In the genomic region with DNA sequence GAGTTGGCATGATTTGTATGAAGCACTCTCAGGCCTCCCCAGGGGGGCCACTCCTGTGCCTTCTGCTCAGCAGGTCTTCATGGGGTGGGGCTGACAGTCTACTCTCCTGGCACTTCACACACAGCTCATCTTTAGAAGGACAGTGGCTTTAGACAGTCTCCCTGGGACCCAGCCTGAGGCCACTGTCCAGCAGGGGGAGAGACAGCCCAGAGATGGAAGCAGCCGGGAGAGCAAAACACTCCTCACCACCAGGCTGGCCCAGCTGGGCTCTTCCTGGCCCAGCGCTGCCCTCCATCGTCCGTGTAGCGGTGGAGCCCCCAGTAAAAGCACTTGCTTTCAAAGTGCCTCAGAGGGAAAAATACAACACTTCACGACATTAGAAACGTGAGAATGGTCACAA, we compare ENCODE assay signal across 10 cellular contexts.
A peak's percentile ranks its signal among the peaks of the same experiment; 100 is the strongest.
DNase-seq lines count a peak whose midpoint lies in the region; ATAC-seq and FAIRE-seq lines count a peak whose summit lies in the region.
"Had no signal": no experiment of that assay in that cellular context is flagged by ENCODE, and none has a peak within 500 bp of the region (broad histone marks: within the 10 kb centered on the region; RNA-seq: fewer than 3 reads in every experiment).

No MANE protein-coding gene starts in this region.

- H3K27ac Mint-ChIP-seq in activated naive CD8-positive, alpha-beta T cell treated with anti-CD3 and anti-CD28 coated beads, Interleukin-2, amount 50 U/mL, for 24 hours = no peak overlapping the region
- H3K27ac Mint-ChIP-seq in activated naive CD8-positive, alpha-beta T cell treated with anti-CD3 and anti-CD28 coated beads for 36 hours = no peak overlapping the region
- H3K27ac Mint-ChIP-seq: IgD-negative memory B cell had no signal

- H3K27me3 Mint-ChIP-seq in activated naive CD8-positive, alpha-beta T cell treated with anti-CD3 and anti-CD28 coated beads, Interleukin-2, amount 50 U/mL, for 24 hours = peaks cover 44% of the 10 kb centered on the region
- peaks cover 43% of the 10 kb centered on the region for H3K27me3 Mint-ChIP-seq in activated naive CD8-positive, alpha-beta T cell treated with anti-CD3 and anti-CD28 coated beads for 36 hours

- DNase-seq in activated naive CD8-positive, alpha-beta T cell treated with anti-CD3 and anti-CD28 coated beads, Interleukin-2, amount 50 U/mL, for 24 hours = no peak
- DNase-seq in activated naive CD8-positive, alpha-beta T cell treated with anti-CD3 and anti-CD28 coated beads for 36 hours = no peak
- peak; percentile 29 for DNase-seq in OCI-M1 (lab: John Stamatoyannopoulos, UW)
- peak; percentile 21 to 34 for DNase-seq in frontal cortex (ENCODE audit: low spot score in 2 of 2)
- DNase-seq in superior temporal gyrus (ENCODE audit: extremely low spot score) = peak; percentile 30
- no peak for DNase-seq in middle frontal gyrus (ENCODE audit: extremely low spot score, low spot score)
- no peak for DNase-seq in NCI-H128 (lab: John Stamatoyannopoulos, UW; ENCODE audit: unreplicated experiment)
- DNase-seq in cerebellar nuclear complex (lab: John Stamatoyannopoulos, UW) = no peak
- DNase-seq: activated CD4-positive, CD25-positive, alpha-beta regulatory T cell treated with anti-CD3 and anti-CD28 coated beads, Interleukin-2, amount 50 U/mL, for 72 hours had no signal

- peaks cover 4% of the 10 kb centered on the region for H3K9me3 Mint-ChIP-seq in activated naive CD8-positive, alpha-beta T cell treated with anti-CD3 and anti-CD28 coated beads, Interleukin-2, amount 50 U/mL, for 24 hours
- H3K9me3 Mint-ChIP-seq in activated naive CD8-positive, alpha-beta T cell treated with anti-CD3 and anti-CD28 coated beads for 36 hours = peaks cover 6% of the 10 kb centered on the region

- no peaks in the 10 kb centered on the region for H3K36me3 Mint-ChIP-seq in activated naive CD8-positive, alpha-beta T cell treated with anti-CD3 and anti-CD28 coated beads, Interleukin-2, amount 50 U/mL, for 24 hours (ENCODE audit: low read depth)
- peaks cover 2% of the 10 kb centered on the region for H3K36me3 Mint-ChIP-seq in activated naive CD8-positive, alpha-beta T cell treated with anti-CD3 and anti-CD28 coated beads for 36 hours
- H3K36me3 Mint-ChIP-seq: IgD-negative memory B cell had no signal

- ATAC-seq in activated naive CD8-positive, alpha-beta T cell treated with anti-CD3 and anti-CD28 coated beads, Interleukin-2, amount 50 U/mL, for 24 hours = peak; percentile 24

- no peak for FAIRE-seq in frontal cortex (lab: Jason Lieb, UNC)

- no peak overlapping the region for H3K4me3 Mint-ChIP-seq in activated naive CD8-positive, alpha-beta T cell treated with anti-CD3 and anti-CD28 coated beads, Interleukin-2, amount 50 U/mL, for 24 hours
- H3K4me3 Mint-ChIP-seq in activated naive CD8-positive, alpha-beta T cell treated with anti-CD3 and anti-CD28 coated beads for 36 hours = no peak overlapping the region
- H3K4me3 Mint-ChIP-seq: IgD-negative memory B cell had no signal

- no peaks in the 10 kb centered on the region for H3K4me1 Mint-ChIP-seq in activated naive CD8-positive, alpha-beta T cell treated with anti-CD3 and anti-CD28 coated beads, Interleukin-2, amount 50 U/mL, for 24 hours
- no peaks in the 10 kb centered on the region for H3K4me1 Mint-ChIP-seq in activated naive CD8-positive, alpha-beta T cell treated with anti-CD3 and anti-CD28 coated beads for 36 hours
- H3K4me1 Mint-ChIP-seq: IgD-negative memory B cell had no signal

Comparison
In these comparisons a context has a peak if more than half of its experiments do, and no peak if none do; other contexts are left out.
1. DNase-seq: peak in OCI-M1 (single experiment), frontal cortex (2 of 2) and superior temporal gyrus (single experiment); none in activated naive CD8-positive, alpha-beta T cell treated with anti-CD3 and anti-CD28 coated beads, Interleukin-2, amount 50 U/mL, for 24 hours (single experiment), activated naive CD8-positive, alpha-beta T cell treated with anti-CD3 and anti-CD28 coated beads for 36 hours (single experiment), middle frontal gyrus (single experiment), NCI-H128 (single experiment) and cerebellar nuclear complex (0 of 2).